Comparison of ENCODE assay signal across 8 cellular contexts in genomic region chr10:133394064-133394663, GRCh38. TPM values are rescaled to one million over a fixed set of nuclear protein-coding genes. Genes with fewer than 3 reads are reported as not detected.
DNase-seq lines count a peak whose midpoint lies in the region; ATAC-seq and TF ChIP-seq lines count a peak whose summit lies in the region.

A gene with protein sequence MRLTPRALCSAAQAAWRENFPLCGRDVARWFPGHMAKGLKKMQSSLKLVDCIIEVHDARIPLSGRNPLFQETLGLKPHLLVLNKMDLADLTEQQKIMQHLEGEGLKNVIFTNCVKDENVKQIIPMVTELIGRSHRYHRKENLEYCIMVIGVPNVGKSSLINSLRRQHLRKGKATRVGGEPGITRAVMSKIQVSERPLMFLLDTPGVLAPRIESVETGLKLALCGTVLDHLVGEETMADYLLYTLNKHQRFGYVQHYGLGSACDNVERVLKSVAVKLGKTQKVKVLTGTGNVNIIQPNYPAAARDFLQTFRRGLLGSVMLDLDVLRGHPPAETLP (plus strand): TSS chr10:133394157. CDS start chr10:133394221, 64 bp downstream.

- peaks cover 30 to 35% (median 35%) of the 10 kb centered on the region in 3 experiments for H3K36me3 Mint-ChIP-seq in H9 (ENCODE audit: insufficient read depth in 1 of 3, low read depth in 3 of 3)
- peaks cover 0 to 19% of the 10 kb centered on the region in 2 donors for H3K36me3 Mint-ChIP-seq in activated naive CD4-positive, alpha-beta T cell treated with anti-CD3 and anti-CD28 coated beads, Interleukin-2, amount 50 U/mL, for 72 hours

- H4K20me1 ChIP-seq in H9 (ENCODE audit: control insufficient read depth, insufficient read depth, insufficient read length), result no peaks in the 10 kb centered on the region

- H3K23ac ChIP-seq in H9 (ENCODE audit: insufficient read length, low read depth, low read length), result no peak within 1 kb of the TSS

- H3K4me3 ChIP-seq in thymus (ENCODE audit: low read length), result peak within 1 kb of the TSS; percentile 87

- H4K91ac ChIP-seq in H9 (ENCODE audit: insufficient read length, low read depth, low read length), result no peak within 1 kb of the TSS

- no peaks in the 10 kb centered on the region for H3K27me3 Mint-ChIP-seq in H9 (ENCODE audit: low read depth)

- no peak within 1 kb of the TSS for H3T11ph ChIP-seq in H9 (ENCODE audit: low read length)

- no peak within 1 kb of the TSS for H2BK20ac ChIP-seq in H9 (ENCODE audit: low read depth, low read length, poor library complexity, severe bottlenecking)

- H3K4ac ChIP-seq in H9 (ENCODE audit: low read depth, low read length), result no peak within 1 kb of the TSS

- TF ChIP-seq CTCF in H9 (conservative IDR thresholded peaks at IDR 0.05), result peak; percentile 28; the same call in 2 of the 3 replicates
- TF ChIP-seq CTCF in omental fat pad (IDR thresholded peaks at IDR 0.05), result no peak

- no peak within 1 kb of the TSS for H4K8ac ChIP-seq in H9 (replicated peaks; ENCODE audit: insufficient read length, low read depth, low read length)

- H3K4me1 ChIP-seq in H9 (ENCODE audit: insufficient read depth, low read length) (no peaks in the 10 kb centered on the region), thymus (ENCODE audit: control insufficient read depth, insufficient read depth, low read length) (peaks cover 10% of the 10 kb centered on the region)

- H2BK15ac ChIP-seq in H9 (ENCODE audit: low read depth, low read length), result no peak within 1 kb of the TSS

- no peak within 1 kb of the TSS for H2BK12ac ChIP-seq in H9 (ENCODE audit: insufficient read length, low read depth, low read length)

- no CpG with 5 or more reads among the region's 69 CpGs for WGBS in H9 (ENCODE audit: extremely low coverage, insufficient read length, low lambda C conversion rate)
- WGBS in thymus, result under 1% methylated on average over 69 of the region's 69 CpGs

- DNase-seq in GM04503 (ENCODE audit: low read depth), result peak; percentile 60
- DNase-seq in H9, result peak; percentile 95
- peak; percentile 86 for DNase-seq in M059J (ENCODE audit: low read depth)
- DNase-seq in SK-MEL-5 (ENCODE audit: low read depth, low spot score), result peak; percentile 89
- DNase-seq in activated naive CD4-positive, alpha-beta T cell treated with anti-CD3 and anti-CD28 coated beads, Interleukin-2, amount 50 U/mL, for 72 hours (ENCODE audit: low spot score in 2 of 2), result peak; percentile 96 to 99
- DNase-seq in glomerular endothelial cell (ENCODE audit: extremely low read depth, low read depth, low spot score), result no peak
- peak; percentile 68 for DNase-seq in omental fat pad (ENCODE audit: low spot score)

- H3K36me3 ChIP-seq in thymus (ENCODE audit: control insufficient read depth, insufficient read depth), result peaks cover 25% of the 10 kb centered on the region

- H2AK5ac ChIP-seq in H9 (ENCODE audit: insufficient read length, low read length), result no peak within 1 kb of the TSS

- H3K14ac ChIP-seq in H9 (ENCODE audit: insufficient read depth, low read length), result peak within 1 kb of the TSS; percentile 98

- H2BK120ac ChIP-seq in H9 (ENCODE audit: low read depth, low read length, poor library complexity, severe bottlenecking), result no peak within 1 kb of the TSS

- no peaks in the 10 kb centered on the region; a peak in 1 of 5 replicates for H3K9me3 Mint-ChIP-seq in H9
- no peaks in the 10 kb centered on the region for H3K9me3 Mint-ChIP-seq in activated naive CD4-positive, alpha-beta T cell treated with anti-CD3 and anti-CD28 coated beads, Interleukin-2, amount 50 U/mL, for 72 hours

- H4K5ac ChIP-seq in H9 (ENCODE audit: insufficient read length, low read depth, low read length), result no peak within 1 kb of the TSS

- no peak within 1 kb of the TSS for H3K56ac ChIP-seq in H9 (ENCODE audit: insufficient read length, low read depth, low read length)

- peaks cover 4% of the 10 kb centered on the region for H3K79me1 ChIP-seq in H9 (ENCODE audit: insufficient read depth, low read depth, low read length, poor library complexity, severe bottlenecking)

- H3K4me2 ChIP-seq in H9 (ENCODE audit: insufficient read depth, insufficient read length, low read length), result peak within 1 kb of the TSS; percentile 89

- in situ Hi-C loops in SK-MEL-5 (cut with HindIII; ENCODE audit: low pct_unique_long_range_greater_than_20kb, low sequenced_read_pairs), result no loop called here

- H3K27me3 ChIP-seq in H9 (ENCODE audit: insufficient read depth, low read length), result no peaks in the 10 kb centered on the region
- no peaks in the 10 kb centered on the region for H3K27me3 ChIP-seq in thymus (ENCODE audit: control insufficient read depth, insufficient read depth)

- H3K9me3 ChIP-seq in H9 (ENCODE audit: control insufficient read depth, low read depth, low read length), result no peaks in the 10 kb centered on the region
- H3K9me3 ChIP-seq in thymus (ENCODE audit: control insufficient read depth), result no peaks in the 10 kb centered on the region

- peaks cover 3% of the 10 kb centered on the region; the same call in 1 of the 2 replicates for H3K79me2 ChIP-seq in H9 (ENCODE audit: insufficient read depth, low read length)

- H3K18ac ChIP-seq in H9 (ENCODE audit: insufficient read length, low read depth, low read length), result peak within 1 kb of the TSS; percentile 97

- peak within 1 kb of the TSS; percentile 88 to 98 (median 92) for H3K27ac Mint-ChIP-seq in H9
- peak within 1 kb of the TSS; percentile 93 to 95 for H3K27ac Mint-ChIP-seq in activated naive CD4-positive, alpha-beta T cell treated with anti-CD3 and anti-CD28 coated beads, Interleukin-2, amount 50 U/mL, for 72 hours

- ATAC-seq in activated naive CD4-positive, alpha-beta T cell treated with anti-CD3 and anti-CD28 coated beads, Interleukin-2, amount 50 U/mL, for 72 hours, result peak; percentile 86 to 90
- ATAC-seq in omental fat pad (ENCODE audit: low FRiP score), result peak; percentile 98

- peak within 1 kb of the TSS; percentile 89 to 96 for H3K4me3 Mint-ChIP-seq in H9

- peak within 1 kb of the TSS; percentile 96 for H3K9ac ChIP-seq in H9 (ENCODE audit: extremely low read depth, insufficient read length, low read length)

- peaks cover 9 to 12% of the 10 kb centered on the region in 2 experiments for H3K4me1 Mint-ChIP-seq in H9

- H2BK5ac ChIP-seq in H9 (ENCODE audit: insufficient read length, low read length), result no peak within 1 kb of the TSS

- H3K27ac ChIP-seq in H9 (ENCODE audit: insufficient read length, low read depth, low read length) (no peak within 1 kb of the TSS), thymus (ENCODE audit: low read depth) (peak within 1 kb of the TSS; percentile 38)

- H3K23me2 ChIP-seq in H9 (ENCODE audit: insufficient read length, low read depth, low read length, poor library complexity, severe bottlenecking), result peaks cover 5% of the 10 kb centered on the region

- H2AFZ ChIP-seq in H9 (ENCODE audit: low read length), result no peak within 1 kb of the TSS

RNA-seq across cellular contexts. Expression of the gene that starts here (rescaled TPM):
- 61.4 and 65.3 TPM in 2 replicates for total RNA-seq in H9 (2021)
- 22.4 and 26.8 TPM in 2 replicates for total RNA-seq in M059J (2014; rRNA removed; shearing (Covaris generic))
- total RNA-seq in SK-MEL-5 (2014; rRNA removed; shearing (Covaris generic)), result 34.9 and 38.5 TPM in 2 replicates
- 33.4 and 35.9 TPM in 2 replicates for polyA plus RNA-seq in SK-MEL-5 (2015; cell fraction: cytosol; rRNA removed)
- polyA plus RNA-seq in SK-MEL-5 (2015; cell fraction: nucleus; rRNA removed), result 208 and 254 TPM in 2 replicates
- 10 to 100 TPM; 39.8 to 65.0 TPM for total RNA-seq in activated naive CD4-positive, alpha-beta T cell treated with anti-CD3 and anti-CD28 coated beads, Interleukin-2, amount 50 U/mL, for 72 hours
- 24.2 and 44.5 TPM in 2 replicates for total RNA-seq in glomerular endothelial cell
- 10 to 100 TPM; 14.6 to 30.9 (median 21.3) TPM for total RNA-seq in omental fat pad
- polyA plus RNA-seq in thymus, result 59.4 TPM
